20 cellular contexts compared by ENCODE assay signal in genomic region chr11:133753150-133753549, GRCh38.
"Had no signal": no experiment of that assay in that cellular context is flagged by ENCODE, and none has a peak within 500 bp of the region (broad histone marks: within the 10 kb centered on the region; RNA-seq: fewer than 3 reads in every experiment).

No MANE protein-coding gene starts in this region.

- DNase-seq: activated CD4-positive, alpha-beta T cell treated with anti-CD3 and anti-CD28 coated beads, Interleukin-2, amount 50 U/mL, for 1 hour; activated CD8-positive, alpha-beta memory T cell treated with anti-CD3 and anti-CD28 coated beads for 24 hours; activated CD8-positive, alpha-beta memory T cell treated with anti-CD3 and anti-CD28 coated beads, Interleukin-2, amount 50 U/mL, for 48 hours; activated effector memory CD4-positive, alpha-beta T cell treated with Interleukin-2 at 50 U/mL for 16 hours; activated naive CD4-positive, alpha-beta T cell treated with anti-CD3 and anti-CD28 coated beads, Interleukin-2, amount 10 ng/mL, durations not matched to agents 7 days and 5 days; activated T-cell treated with anti-CD3 and anti-CD28 coated beads, Interleukin-2, amount 50 U/mL, for 48 hours; erythroblast; hypothalamus; kidney; left lung; midbrain; occipital lobe; retina; stimulated activated naive B cell treated with anti-CD40 and anti-IgM and Interleukin-4, amounts not matched to agents 10 μg/mL and 1 μg/mL and 100 μg/mL, for 72 hours; upper lobe of right lung had no signal

- H3K4me3 ChIP-seq: ascending aorta, coronary artery, left lung, thoracic aorta, upper lobe of right lung had no signal

- H3K4me1 ChIP-seq: ascending aorta, left lung, upper lobe of right lung had no signal

- H3K27me3 ChIP-seq: ascending aorta, left lung, upper lobe of right lung had no signal

- ATAC-seq: left lung; stimulated activated naive B cell treated with anti-CD40 and anti-IgM and Interleukin-4, amounts not matched to agents 10 μg/mL and 1 μg/mL and 100 μg/mL, for 72 hours; upper lobe of right lung had no signal

- H3K27ac ChIP-seq: ascending aorta, coronary artery, left lung, thoracic aorta, upper lobe of right lung had no signal

- FAIRE-seq: endometrium, frontal cortex, kidney had no signal

- H3K9me3 ChIP-seq: upper lobe of right lung had no signal

- H3K36me3 ChIP-seq: ascending aorta, left lung, thoracic aorta, upper lobe of right lung had no signal
